4 cellular contexts compared by ENCODE assay signal in the genomic region with DNA sequence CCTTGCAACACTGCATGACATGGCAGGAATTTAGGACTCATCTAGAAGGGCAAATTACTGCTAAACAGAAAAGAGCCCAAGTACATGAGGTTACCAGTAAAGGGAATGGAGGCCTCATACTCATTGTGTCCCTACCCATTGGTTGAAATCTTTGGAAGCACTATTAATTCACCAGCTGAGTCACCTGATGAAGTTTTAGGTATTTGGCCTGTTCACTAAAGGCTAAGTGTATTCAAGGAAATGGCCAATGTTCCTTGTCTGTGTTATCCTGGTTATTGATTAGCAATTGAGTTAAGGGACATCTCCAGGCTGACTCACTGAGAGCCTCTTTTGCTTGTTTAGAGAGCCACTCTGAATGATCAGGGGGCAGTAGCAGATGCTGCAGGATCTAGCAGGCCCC.
"Had no signal": no experiment of that assay in that cellular context is flagged by ENCODE, and none has a peak within 500 bp of the region (broad histone marks: within the 10 kb centered on the region; RNA-seq: fewer than 3 reads in every experiment).

No MANE protein-coding gene starts in this region.

- H2AFZ ChIP-seq: GM23338 had no signal

- DNase-seq: H9, HCEC 1CT had no signal

- H3K27ac ChIP-seq: HL-60 had no signal

- H3K4me3 ChIP-seq: GM23338 had no signal

- H3K4me2 ChIP-seq: GM23338 had no signal
